Comparison of ENCODE assay signal across 19 cellular contexts in genomic region chr12:109683316-109683715, GRCh38. TPM values are rescaled to one million over a fixed set of nuclear protein-coding genes. Genes with fewer than 3 reads are reported as not detected.
DNase-seq lines count a peak whose midpoint lies in the region; ATAC-seq, FAIRE-seq and TF ChIP-seq lines count a peak whose summit lies in the region.
"Had no signal": no experiment of that assay in that cellular context is flagged by ENCODE, and none has a peak within 500 bp of the region (broad histone marks: within the 10 kb centered on the region; RNA-seq: fewer than 3 reads in every experiment).

No MANE protein-coding gene starts in this region.

- no peak overlapping the region for H3K23ac ChIP-seq in H1 (ENCODE audit: insufficient read length)

- POLR2A ChIA-PET in HepG2 (lab: Yijun Ruan, JAX): no interaction called here
- POLR2A ChIA-PET in HEK293 (lab: Yijun Ruan, JAX): no interaction called here
- POLR2A ChIA-PET in H1 (lab: Charles Lee; ENCODE audit: partially characterized antibody): no interaction called here

- H3K79me2 ChIP-seq in HepG2 (ENCODE audit: insufficient read depth, low read length) (no peaks in the 10 kb centered on the region), H1 (ENCODE audit: control insufficient read depth in 1 of 2, insufficient read depth in 2 of 2, low read length in 2 of 2) (no peaks in the 10 kb centered on the region)

- no peak for TF ChIP-seq RAD21 in HepG2 (CRISPR knock-in tag; IDR thresholded peaks at IDR 0.05)
- no peak for TF ChIP-seq RAD21 in H1 (IDR thresholded peaks at IDR 0.05 in 1 of 2, conservative IDR thresholded peaks at IDR 0.05 in 1 of 2; ENCODE audit: low read depth in 2 of 2, low read length in 2 of 2)

- no peak overlapping the region for H2BK120ac ChIP-seq in H1 (replicated peaks; ENCODE audit: low read depth, low read length)

- H4K8ac ChIP-seq in H1 (ENCODE audit: extremely low read depth, insufficient read depth, low read length): no peak overlapping the region

- H4K5ac ChIP-seq in H1 (ENCODE audit: insufficient read length, low read depth, low read length): no peak overlapping the region

- CTCF ChIA-PET in HepG2 (lab: Yijun Ruan, JAX; ENCODE audit: low intra/inter-chr PET ratio, low total read pairs): no interaction called here
- CTCF ChIA-PET in HEK293 (lab: Yijun Ruan, JAX): no interaction called here
- CTCF ChIA-PET in H1 (lab: Charles Lee; ENCODE audit: partially characterized antibody): no interaction called here

- H2BK5ac ChIP-seq in H1 (ENCODE audit: low read depth, low read length): no peak overlapping the region

- peaks cover 1 to 4% of the 10 kb centered on the region in 2 experiments; a peak in 1 of 5 replicates for H3K27me3 ChIP-seq in HepG2 (ENCODE audit: control insufficient read depth in 1 of 2, insufficient read depth in 2 of 2, low read length in 2 of 2)
- no peaks in the 10 kb centered on the region for H3K27me3 ChIP-seq in right lobe of liver
- H3K27me3 ChIP-seq in H1 (replicated peaks in 1 of 4; ENCODE audit: control insufficient read depth in 3 of 4, extremely low read depth in 1 of 4, insufficient read depth in 3 of 4, low read length in 3 of 4): peaks cover 0 to 2% (median 0%) of the 10 kb centered on the region in 4 experiments; a peak in 3 of 7 replicates

- no peak overlapping the region for H3K9ac ChIP-seq in HepG2 (ENCODE audit: insufficient read depth, low read depth, low read length)
- H3K9ac ChIP-seq in H1 (replicated peaks in 1 of 4; ENCODE audit: extremely low read depth in 1 of 4, low read depth in 3 of 4, low read length in 3 of 4): no peak overlapping the region

- H4K20me1 ChIP-seq in HepG2 (ENCODE audit: insufficient read depth, low read length) (no peaks in the 10 kb centered on the region), H1 (replicated peaks in 1 of 2; ENCODE audit: control insufficient read depth in 1 of 2, insufficient read depth in 2 of 2, low read length in 2 of 2) (no peaks in the 10 kb centered on the region)

- H3K23me2 ChIP-seq in H1 (ENCODE audit: low read depth, low read length): peaks cover 6% of the 10 kb centered on the region; the same call in 1 of the 2 replicates

- H3K18ac ChIP-seq in H1 (ENCODE audit: extremely low read depth, low read length): no peak overlapping the region

- TF ChIP-seq CTCF in HepG2 (CRISPR knock-in tag; IDR thresholded peaks at IDR 0.05) (no peak), right lobe of liver (IDR thresholded peaks at IDR 0.05) (no peak), HEK293 (tag by site-specific recombination; IDR thresholded peaks at IDR 0.05) (no peak), H1 (IDR thresholded peaks at IDR 0.05; ENCODE audit: control extremely low read depth in 1 of 3, insufficient read depth in 1 of 3, low read depth in 1 of 3, low read length in 3 of 3) (no peak)

- H3K4me2 ChIP-seq in HepG2 (ENCODE audit: low read depth, low read length) (no peak overlapping the region), H1 (ENCODE audit: insufficient read depth in 1 of 2, low read depth in 2 of 2, low read length in 2 of 2) (no peak overlapping the region)

- H3K36me3 ChIP-seq in HepG2 (replicated peaks in 1 of 2; ENCODE audit: control insufficient read depth in 1 of 2, insufficient read depth in 2 of 2, low read length in 2 of 2) (no peaks in the 10 kb centered on the region), right lobe of liver (no peaks in the 10 kb centered on the region), HEK293 (ENCODE audit: control insufficient read depth in 2 of 2, insufficient read depth in 1 of 2, low read length in 2 of 2) (no peaks in the 10 kb centered on the region), H1 (ENCODE audit: control insufficient read depth in 2 of 4, insufficient read depth in 4 of 4, low read length in 3 of 4) (no peaks in the 10 kb centered on the region)

- BruUV-seq in HepG2 (replicated peaks; lab: Mats Ljungman, UMichigan): no TSS peak

- no peak overlapping the region for H2BK20ac ChIP-seq in H1 (ENCODE audit: low read length)

- FAIRE-seq in HepG2 (lab: Jason Lieb, UNC): no peak
- FAIRE-seq in H1 (lab: Jason Lieb, UNC): no peak
- FAIRE-seq: GM12891, GM18507 had no signal

- H4K91ac ChIP-seq in H1 (replicated peaks; ENCODE audit: insufficient read length, low read length): no peak overlapping the region

- H3K27ac ChIP-seq in HepG2 (ENCODE audit: extremely low read length, insufficient read depth, low read length) (no peak overlapping the region), right lobe of liver (no peak overlapping the region), HEK293 (ENCODE audit: extremely low read depth, low read depth, low read length) (no peak overlapping the region), H1 (ENCODE audit: low read depth, low read length) (no peak overlapping the region)

- no peak overlapping the region for H3K14ac ChIP-seq in H1 (ENCODE audit: insufficient read length)

- intact Hi-C loops in HepG2 (cut with micrococcal nuclease; ENCODE audit: unreplicated experiment): no loop called here
- intact Hi-C loops in right lobe of liver (cut with DNase I): no loop called here

- no peak for TF ChIP-seq POLR2A in HepG2 (IDR thresholded peaks at IDR 0.05; ENCODE audit: insufficient read depth in 1 of 2, low read depth in 2 of 2, low read length in 2 of 2)
- TF ChIP-seq POLR2A in right lobe of liver (IDR thresholded peaks at IDR 0.05): no peak
- TF ChIP-seq POLR2A in H1 (IDR thresholded peaks at IDR 0.05; ENCODE audit: control extremely low read depth in 1 of 2, low read depth in 2 of 2, low read length in 2 of 2): no peak

- no peak for DNase-seq in HepG2 (ENCODE audit: low spot score)
- no peak for DNase-seq in right lobe of liver
- no peak for DNase-seq in H1 (ENCODE audit: low read depth in 1 of 2, low spot score in 2 of 2)
- DNase-seq in COR-L47 (lab: John Stamatoyannopoulos, UW): no peak
- DNase-seq in NCI-H187 (lab: John Stamatoyannopoulos, UW): no peak
- no peak for DNase-seq in NCI-H1092 treated with DMSO at 0.1 percent for 48 hours (lab: John Stamatoyannopoulos, UW)
- DNase-seq: C1 segment of cervical spinal cord; Calu3; CD4-positive, alpha-beta T cell; CD8-positive, alpha-beta memory T cell; DMS53; DMS79 treated with DMSO at 0.1 percent for 48 hours; GF-D8; GOT3; H7; HCEC 1CT had no signal

- H3K79me1 ChIP-seq in H1 (ENCODE audit: low read depth, low read length): no peaks in the 10 kb centered on the region

- in situ Hi-C loops in HepG2 (cut with HindIII; ENCODE audit: extremely low pct_ligation_motif_present, low pct_unique_long_range_greater_than_20kb): no loop called here

- H2BK12ac ChIP-seq in H1 (ENCODE audit: low read depth, low read length): no peak overlapping the region

- H3K56ac ChIP-seq in H1 (replicated peaks; ENCODE audit: insufficient read length, low read depth, low read length): peak overlapping the region; percentile 48

- TF ChIP-seq EP300 in HepG2 (IDR thresholded peaks at IDR 0.05; ENCODE audit: low read depth in 2 of 2, low read length in 2 of 2) (no peak), HepG2 (CRISPR knock-in tag; IDR thresholded peaks at IDR 0.05; ENCODE audit: borderline replicate concordance) (no peak), H1 (IDR thresholded peaks at IDR 0.05; ENCODE audit: borderline replicate concordance in 1 of 2, low read depth in 2 of 2, low read length in 2 of 2) (no peak)

- H3K9me3 ChIP-seq in HepG2 (ENCODE audit: low read length) (no peaks in the 10 kb centered on the region), right lobe of liver (no peaks in the 10 kb centered on the region), HEK293 (ENCODE audit: control insufficient read depth, insufficient read depth, low read depth, low read length) (no peaks in the 10 kb centered on the region), H1 (ENCODE audit: insufficient read depth in 2 of 2, low read depth in 1 of 2, low read length in 1 of 2) (no peaks in the 10 kb centered on the region)

- H2AFZ ChIP-seq in HepG2 (ENCODE audit: low read length): no peak overlapping the region
- no peak overlapping the region for H2AFZ ChIP-seq in H1 (ENCODE audit: low read length)

- ATAC-seq in HepG2 (no peak), right lobe of liver (no peak)

- H2BK15ac ChIP-seq in H1 (ENCODE audit: low read length): no peak overlapping the region

- H3K4me3 ChIP-seq in HepG2 (replicated peaks in 1 of 3; ENCODE audit: insufficient read depth in 1 of 3, low read depth in 2 of 3, low read length in 3 of 3): no peak overlapping the region
- H3K4me3 ChIP-seq in right lobe of liver: no peak overlapping the region
- no peak overlapping the region for H3K4me3 ChIP-seq in HEK293 (ENCODE audit: low read depth, low read length)
- H3K4me3 ChIP-seq in H1 (ENCODE audit: extremely low read depth in 1 of 4, insufficient read depth in 2 of 4, low read depth in 3 of 4, low read length in 4 of 4): no peak overlapping the region

- H2AK5ac ChIP-seq in H1 (ENCODE audit: low read depth, low read length): no peak overlapping the region

- H3K4ac ChIP-seq in H1 (replicated peaks; ENCODE audit: insufficient read length, low read depth, low read length): no peak overlapping the region

- peaks cover 39% of the 10 kb centered on the region for H3K4me1 ChIP-seq in HepG2 (ENCODE audit: insufficient read depth, low read length)
- H3K4me1 ChIP-seq in right lobe of liver: peaks cover 0 to 38% (median 8%) of the 10 kb centered on the region in 4 donors
- H3K4me1 ChIP-seq in HEK293 (ENCODE audit: control insufficient read depth, insufficient read depth, low read length): peaks cover 16% of the 10 kb centered on the region
- peaks cover 0 to 8% (median 4%) of the 10 kb centered on the region in 4 experiments; a peak in 4 of 7 replicates for H3K4me1 ChIP-seq in H1 (replicated peaks in 1 of 4; ENCODE audit: control insufficient read depth in 3 of 4, insufficient read depth in 4 of 4, low read length in 3 of 4)

RNA-seq across cellular contexts. Expression of gene FAM222A, which starts 30.3 kb away (rescaled TPM):
- total RNA-seq in HepG2 (2016; rRNA removed; fragmentation: Illumina TruSeq; extraction: Trizol) (7.2 and 9.6 TPM in 2 replicates), right lobe of liver (1 to 10 TPM in 5 of 6 experiments, under 1 TPM in 1; 0.34 to 4.3 (median 1.2) TPM)
- 1.9 and 2.5 TPM in 2 replicates for total RNA-seq in HepG2 (2016; cell fraction: cytosol; rRNA removed; fragmentation: Illumina TruSeq; extraction: Trizol; ENCODE audit: low read depth)
- 5.6 and 8.3 TPM in 2 replicates for total RNA-seq in HepG2 (2016; cell fraction: insoluble cytoplasmic fraction; rRNA removed; fragmentation: Illumina TruSeq; extraction: Trizol)
- total RNA-seq in HepG2 (2016; cell fraction: membrane; rRNA removed; fragmentation: Illumina TruSeq; extraction: Trizol): 7.5 TPM in 2 replicates
- total RNA-seq in HepG2 (2016; cell fraction: nucleus; rRNA removed; fragmentation: Illumina TruSeq; extraction: Trizol): 7.0 and 7.5 TPM in 2 replicates
- polyA plus RNA-seq in HepG2 (2011; rRNA removed) (2.7 and 3.7 TPM in 2 replicates), H1 (2011; rRNA removed) (0.94 and 1.6 TPM in 2 replicates)
- 2.0 and 3.0 TPM in 2 replicates for polyA plus RNA-seq in HepG2 (2011; cell fraction: cytosol; rRNA removed)
- polyA plus RNA-seq in HepG2 (2011; cell fraction: nucleus; rRNA removed): 3.8 and 4.7 TPM in 2 replicates
- 2.5 and 2.9 TPM in 2 replicates for polyA plus RNA-seq in HepG2 (2012)
- polyA plus RNA-seq in HepG2 (2016; cell fraction: cytosol; fragmentation: Illumina TruSeq; extraction: Trizol; ENCODE audit: low read depth): 2.5 and 2.6 TPM in 2 replicates
- polyA plus RNA-seq in HepG2 (2016; cell fraction: insoluble cytoplasmic fraction; fragmentation: Illumina TruSeq; extraction: Trizol; ENCODE audit: low read depth): 9.4 and 11.8 TPM in 2 replicates
- polyA plus RNA-seq in HepG2 (2016; cell fraction: membrane; fragmentation: Illumina TruSeq; extraction: Trizol; ENCODE audit: low read depth): 8.4 and 9.5 TPM in 2 replicates
- polyA plus RNA-seq in HepG2 (2016; cell fraction: nucleus; fragmentation: Illumina TruSeq; extraction: Trizol; ENCODE audit: insufficient read depth, low read depth): 9.3 and 9.9 TPM in 2 replicates
- polyA minus RNA-seq in HepG2 (2011; rRNA and poly(A)+ RNA removed; ENCODE audit: low replicate concordance): 2.9 and 8.9 TPM in 2 replicates
- polyA minus RNA-seq in HepG2 (2011; cell fraction: cytosol; rRNA and poly(A)+ RNA removed): 3.6 and 4.0 TPM in 2 replicates
- 7.9 and 8.2 TPM in 2 replicates for polyA minus RNA-seq in HepG2 (2011; cell fraction: nucleus; rRNA and poly(A)+ RNA removed)
- total RNA-seq in H1 (2021; fragmentation: NEBNext Ultra II Directional; extraction: Animal tissue kit (Norgen Biotek cat#: 25700)): 1.1 and 1.5 TPM in 2 replicates
- 0.85 TPM for polyA plus RNA-seq in H1 (2011; cell fraction: cytosol; rRNA removed)
- polyA plus RNA-seq in H1 (2011; cell fraction: nucleus; rRNA removed): 0.93 TPM
- polyA plus RNA-seq in H1 (2012, experiment 1 of 2): 0.81 to 1.1 TPM (median 0.88 TPM) in 4 replicates
- polyA plus RNA-seq in H1 (2012, experiment 2 of 2): 0.91 TPM
- 1.1 TPM for polyA plus RNA-seq in H1 (2013, experiment 1 of 2)
- polyA plus RNA-seq in H1 (2013, experiment 2 of 2): 1.1 TPM
- 0.61 and 0.95 TPM in 2 replicates for polyA minus RNA-seq in H1 (2011; rRNA and poly(A)+ RNA removed)
- polyA minus RNA-seq in H1 (2011; cell fraction: cytosol; rRNA and poly(A)+ RNA removed): 1.9 TPM
- polyA minus RNA-seq in H1 (2011; cell fraction: nucleus; rRNA and poly(A)+ RNA removed): 2.7 TPM

Comparison
In these comparisons a context has a peak if more than half of its experiments do, and no peak if none do; other contexts are left out.
1. Of the 63 proteins assayed by ChIP-seq in both HepG2 and HEK293: peak only in HepG2: none; only in HEK293: SALL2; in both: none; in neither: 62.